12 cellular contexts compared by ENCODE assay signal in genomic region chr5:175847503-175847902, GRCh38. TPM values are rescaled to one million over a fixed set of nuclear protein-coding genes. Genes with fewer than 3 reads are reported as not detected.
DNase-seq lines count a peak whose midpoint lies in the region; ATAC-seq and TF ChIP-seq lines count a peak whose summit lies in the region.
"Had no signal": no experiment of that assay in that cellular context is flagged by ENCODE, and none has a peak within 500 bp of the region (broad histone marks: within the 10 kb centered on the region; RNA-seq: fewer than 3 reads in every experiment).

No MANE protein-coding gene starts in this region.

- intact Hi-C loops in CD14-positive monocyte (cut with micrococcal nuclease) (no loop called here), sciatic nerve (cut with DNase I) (no loop called here)

- ATAC-seq in GM18505 (IDR thresholded peaks at IDR 0.05; ENCODE audit: unreplicated experiment) (no peak), sciatic nerve (no peak), HG02970 (IDR thresholded peaks at IDR 0.05; ENCODE audit: low FRiP score, unreplicated experiment) (no peak)

- H3K27me3 ChIP-seq in GM23248 (replicated peaks; ENCODE audit: insufficient read depth): peaks cover 38% of the 10 kb centered on the region
- H3K27me3 ChIP-seq in SK-N-SH (ENCODE audit: insufficient read depth): no peaks in the 10 kb centered on the region

- no peak overlapping the region for H3K27ac Mint-ChIP-seq in CD14-positive monocyte

- TF ChIP-seq CTCF in CD14-positive monocyte (IDR thresholded peaks at IDR 0.05) (peak; percentile 15), SK-N-SH (IDR thresholded peaks at IDR 0.05) (peak; percentile 27; the same call in 1 of the 2 replicates)

- in situ Hi-C loops in GM23248 (cut with MboI): no loop called here

- TF ChIP-seq EP300 in SK-N-SH (IDR thresholded peaks at IDR 0.05; ENCODE audit: borderline replicate concordance in 1 of 2, low read depth in 1 of 2, low read length in 1 of 2): no peak

- H3K36me3 Mint-ChIP-seq in CD14-positive monocyte: no peaks in the 10 kb centered on the region

- no peak for DNase-seq in CD14-positive monocyte (ENCODE audit: low spot score)
- DNase-seq in GM23248: peak; percentile 24
- DNase-seq in SK-N-SH: no peak
- DNase-seq in iPS-NIHi11 (ENCODE audit: low spot score): peak; percentile 74
- no peak for DNase-seq in DMS79 (lab: John Stamatoyannopoulos, UW)
- no peak for DNase-seq in sciatic nerve (ENCODE audit: low spot score)
- DNase-seq: activated CD8-positive, alpha-beta memory T cell treated with anti-CD3 and anti-CD28 coated beads, Interleukin-2, amount 50 U/mL, for 48 hours; NCI-H1930 had no signal

- no peak overlapping the region for H3K4me3 Mint-ChIP-seq in CD14-positive monocyte

- H3K9me2 ChIP-seq in GM23248 (ENCODE audit: insufficient read depth) (no peaks in the 10 kb centered on the region), SK-N-SH (no peaks in the 10 kb centered on the region)

- no peaks in the 10 kb centered on the region for H3F3A ChIP-seq in GM23248 (ENCODE audit: insufficient read depth)
- no peaks in the 10 kb centered on the region for H3F3A ChIP-seq in SK-N-SH (replicated peaks; ENCODE audit: insufficient read depth)

- H3K4me3 ChIP-seq in GM23248 (no peak overlapping the region), SK-N-SH (ENCODE audit: low read depth in 2 of 2, low read length in 1 of 2) (no peak overlapping the region)
- H3K4me3 ChIP-seq: SK-N-MC had no signal

- H3K36me3 ChIP-seq in GM23248 (ENCODE audit: low read depth) (no peaks in the 10 kb centered on the region), SK-N-SH (replicated peaks in 1 of 2; ENCODE audit: control insufficient read depth in 1 of 2, insufficient read depth in 2 of 2, low read length in 1 of 2) (no peaks in the 10 kb centered on the region)

- H2AFZ ChIP-seq in GM23248 (no peak overlapping the region), SK-N-SH (ENCODE audit: low read depth) (no peak overlapping the region)

- no peak overlapping the region for H3K27ac ChIP-seq in GM23248
- H3K27ac ChIP-seq in SK-N-SH (ENCODE audit: low read depth in 2 of 2, low read length in 1 of 2): no peak overlapping the region
- H3K27ac ChIP-seq: SK-N-MC had no signal

- no peak for TF ChIP-seq RAD21 in SK-N-SH (IDR thresholded peaks at IDR 0.05; ENCODE audit: low read length)

- POLR2A ChIA-PET in SK-N-SH (lab: Yijun Ruan, JAX): no interaction called here

- H4K20me1 ChIP-seq in GM23248 (ENCODE audit: insufficient read depth) (no peaks in the 10 kb centered on the region), SK-N-SH (ENCODE audit: insufficient read depth) (no peaks in the 10 kb centered on the region)

- H3K4me1 ChIP-seq in GM23248 (ENCODE audit: insufficient read depth): peaks cover 3% of the 10 kb centered on the region; the same call in 1 of the 2 replicates
- H3K4me1 ChIP-seq in SK-N-SH (ENCODE audit: control insufficient read depth in 1 of 2, insufficient read depth in 2 of 2, low read depth in 1 of 2, low read length in 1 of 2): peaks cover 0 to 14% of the 10 kb centered on the region in 2 experiments; a peak in 1 of 4 replicates

- peaks cover 0 to 38% (median 16%) of the 10 kb centered on the region in 3 donors for H3K27me3 Mint-ChIP-seq in CD14-positive monocyte (ENCODE audit: low read depth in 3 of 3)

- peaks cover 15% of the 10 kb centered on the region for H3K4me1 Mint-ChIP-seq in CD14-positive monocyte

- no peak overlapping the region for H3K9ac ChIP-seq in GM23248
- H3K9ac ChIP-seq in SK-N-SH: no peak overlapping the region

- H3K4me2 ChIP-seq in GM23248 (ENCODE audit: unreplicated experiment): no peak overlapping the region
- no peak overlapping the region for H3K4me2 ChIP-seq in SK-N-SH

- no peaks in the 10 kb centered on the region for H3K9me3 Mint-ChIP-seq in CD14-positive monocyte

- H3K79me2 ChIP-seq in GM23248 (ENCODE audit: insufficient read depth) (no peaks in the 10 kb centered on the region), SK-N-SH (ENCODE audit: insufficient read depth) (no peaks in the 10 kb centered on the region)

- no peak for TF ChIP-seq POLR2A in GM18505 (IDR thresholded peaks at IDR 0.05; ENCODE audit: borderline replicate concordance, extremely low read depth, insufficient read depth, insufficient read length)

- 15 to 18% methylated on average over 6 to 7 of the region's 7 CpGs for WGBS in GM23248 (ENCODE audit: low coverage in 1 of 2, low lambda C conversion rate in 2 of 2, missing lambda C conversion rate in 2 of 2), 2 experiments
- WGBS in SK-N-SH (ENCODE audit: low lambda C conversion rate): 58% methylated on average over 7 of the region's 7 CpGs

- CTCF ChIA-PET in SK-N-SH (lab: Yijun Ruan, JAX): interaction anchor here (0.6 to 3.0 kb wide), 5 partner anchors 21 to 118 kb away, joined by 3 to 11 read pairs (median 5); partner anchors contain the start of gene CPLX2

- H3K9me3 ChIP-seq in GM23248 (ENCODE audit: low read depth) (no peaks in the 10 kb centered on the region), SK-N-SH (no peaks in the 10 kb centered on the region)

TF ChIP-seq in SK-N-SH, 30 proteins besides CTCF, POLR2A, EP300 and RAD21 (continues in another document):
- TF ChIP-seq FOSL2 (IDR thresholded peaks at IDR 0.05; ENCODE audit: borderline replicate concordance, low read depth) (no peak), CHD2 (IDR thresholded peaks at IDR 0.05; ENCODE audit: low read length, partially characterized antibody) (no peak), TCF12 (IDR thresholded peaks at IDR 0.05) (no peak), TAF1 (IDR thresholded peaks at IDR 0.05; ENCODE audit: borderline replicate concordance, low read depth, low read length) (no peak), JUND (IDR thresholded peaks at IDR 0.05) (no peak), SIN3A (IDR thresholded peaks at IDR 0.05; ENCODE audit: borderline replicate concordance, low read depth, low read length) (no peak), EZH2phosphoT487 (IDR thresholded peaks at IDR 0.05; ENCODE audit: borderline replicate concordance, low read depth) (no peak), RXRA (IDR thresholded peaks at IDR 0.05; ENCODE audit: borderline replicate concordance, low read depth) (no peak), MEF2A (IDR thresholded peaks at IDR 0.05; ENCODE audit: borderline replicate concordance, low read depth) (no peak), NFIC (IDR thresholded peaks at IDR 0.05; ENCODE audit: borderline replicate concordance) (no peak), USF1 (IDR thresholded peaks at IDR 0.05; ENCODE audit: borderline replicate concordance, low read depth) (no peak), GABPA (IDR thresholded peaks at IDR 0.05; ENCODE audit: low read depth) (no peak), FOXM1 (IDR thresholded peaks at IDR 0.05; ENCODE audit: low read depth) (no peak), ELF1 (IDR thresholded peaks at IDR 0.05) (no peak)
- TF ChIP-seq, protein P1, sequence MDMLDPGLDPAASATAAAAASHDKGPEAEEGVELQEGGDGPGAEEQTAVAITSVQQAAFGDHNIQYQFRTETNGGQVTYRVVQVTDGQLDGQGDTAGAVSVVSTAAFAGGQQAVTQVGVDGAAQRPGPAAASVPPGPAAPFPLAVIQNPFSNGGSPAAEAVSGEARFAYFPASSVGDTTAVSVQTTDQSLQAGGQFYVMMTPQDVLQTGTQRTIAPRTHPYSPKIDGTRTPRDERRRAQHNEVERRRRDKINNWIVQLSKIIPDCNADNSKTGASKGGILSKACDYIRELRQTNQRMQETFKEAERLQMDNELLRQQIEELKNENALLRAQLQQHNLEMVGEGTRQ (IDR thresholded peaks at IDR 0.05; ENCODE audit: borderline replicate concordance, low read depth, low read length): no peak
- TF ChIP-seq, protein P2, sequence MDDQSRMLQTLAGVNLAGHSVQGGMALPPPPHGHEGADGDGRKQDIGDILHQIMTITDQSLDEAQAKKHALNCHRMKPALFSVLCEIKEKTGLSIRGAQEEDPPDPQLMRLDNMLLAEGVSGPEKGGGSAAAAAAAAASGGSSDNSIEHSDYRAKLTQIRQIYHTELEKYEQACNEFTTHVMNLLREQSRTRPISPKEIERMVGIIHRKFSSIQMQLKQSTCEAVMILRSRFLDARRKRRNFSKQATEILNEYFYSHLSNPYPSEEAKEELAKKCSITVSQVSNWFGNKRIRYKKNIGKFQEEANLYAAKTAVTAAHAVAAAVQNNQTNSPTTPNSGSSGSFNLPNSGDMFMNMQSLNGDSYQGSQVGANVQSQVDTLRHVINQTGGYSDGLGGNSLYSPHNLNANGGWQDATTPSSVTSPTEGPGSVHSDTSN (IDR thresholded peaks at IDR 0.05): no peak

RNA-seq across cellular contexts. Expression of gene CPLX2, which starts 23.9 kb away (rescaled TPM):
- polyA plus RNA-seq in CD14-positive monocyte (not detected), GM23248 (2016; fragmentation: Nextera tagmentation; extraction: Ambion mirVana) (not detected in 2 replicates), SK-N-SH (2012; rRNA removed) (0.23 and 0.34 TPM in 2 replicates)
- total RNA-seq in GM23248 (2014; rRNA removed; shearing (Covaris generic)): not detected in 2 replicates
- polyA plus RNA-seq in SK-N-SH (2012; cell fraction: cytosol; rRNA removed): 0.35 and 0.76 TPM in 2 replicates
- polyA plus RNA-seq in SK-N-SH (2012; cell fraction: nucleus; rRNA removed): 0.08 and 0.22 TPM in 2 replicates
- not detected for total RNA-seq in sciatic nerve
- total RNA-seq: cardiac septum had no signal

Comparison
In these comparisons a context has a peak if more than half of its experiments do, and no peak if none do; other contexts are left out.
1. DNase-seq: peak in GM23248 (single experiment) and iPS-NIHi11 (single experiment); none in CD14-positive monocyte (single experiment), SK-N-SH (single experiment), DMS79 (single experiment) and sciatic nerve (single experiment).